26 cellular contexts compared by ENCODE assay signal in genomic region chr10:89363766-89364407, GRCh38. TPM values are rescaled to one million over a fixed set of nuclear protein-coding genes. Genes with fewer than 3 reads are reported as not detected.
DNase-seq lines count a peak whose midpoint lies in the region; ATAC-seq, FAIRE-seq and TF ChIP-seq lines count a peak whose summit lies in the region.
"Had no signal": no experiment of that assay in that cellular context is flagged by ENCODE, and none has a peak within 500 bp of the region (broad histone marks: within the 10 kb centered on the region; RNA-seq: fewer than 3 reads in every experiment).

No MANE protein-coding gene starts in this region.

- no peak overlapping the region for H3K27ac Mint-ChIP-seq in T-cell
- H3K27ac Mint-ChIP-seq: dendritic cell treated with granulocyte-macrophage colony-stimulating factor and Interleukin-4, amounts not matched to agents 40 ng/mL and 50 ng/mL, for 4 days; H9; nephron progenitor cell had no signal

- H4K20me1 ChIP-seq in GM12878 (ENCODE audit: control insufficient read depth, insufficient read depth): no peaks in the 10 kb centered on the region

- peak overlapping the region; percentile 59 for H3K27ac ChIP-seq in GM12878 (ENCODE audit: control insufficient read depth, insufficient read depth)
- H3K27ac ChIP-seq: heart right ventricle, HL-60, left lung had no signal

- intact Hi-C loops in GM12878 (cut with micrococcal nuclease; ENCODE audit: unreplicated experiment) (no loop called here), lower leg skin (cut with DNase I; ENCODE audit: low total_unique reads) (no loop called here)

- H3K27me3 ChIP-seq in GM12878 (replicated peaks in 1 of 2; ENCODE audit: control insufficient read depth in 2 of 2, insufficient read depth in 2 of 2, low read length in 1 of 2): no peaks in the 10 kb centered on the region
- H3K27me3 ChIP-seq: heart right ventricle, left lung had no signal

- RAD21 ChIA-PET in GM12878 (lab: Charles Lee; ENCODE audit: unreplicated experiment): interaction anchor here (0.9 to 2.6 kb wide), 7 partner anchors 9 to 62 kb away, joined by 3 to 16 read pairs (median 3); partner anchors contain the start of genes IFIT2 and IFIT5

- SMC1A ChIA-PET in GM12878 (lab: Charles Lee; ENCODE audit: uncharacterized antibody, unreplicated experiment): interaction anchor here (0.5 to 6.8 kb wide), 13 partner anchors 8 to 262 kb away, joined by 3 to 40 read pairs (median 3); partner anchors contain the start of genes IFIT1 and IFIT2

- FAIRE-seq in GM12891 (lab: Jason Lieb, UNC) (peak; percentile 76), GM12878 (lab: Jason Lieb, UNC) (no peak), GM12892 (lab: Jason Lieb, UNC) (no peak)
- FAIRE-seq: bronchial epithelial cell had no signal

- H3K9me3 ChIP-seq in GM12878 (replicated peaks; ENCODE audit: control insufficient read depth, insufficient read depth, low read length): no peaks in the 10 kb centered on the region
- H3K9me3 ChIP-seq: heart right ventricle, left lung had no signal

- peak overlapping the region; percentile 62 for H3K4me2 ChIP-seq in GM12878 (ENCODE audit: control insufficient read depth, insufficient read depth)

- H3K4me1 Mint-ChIP-seq in T-cell: peaks cover 20 to 32% (median 21%) of the 10 kb centered on the region in 3 donors

- peak overlapping the region; percentile 38; the same call in 1 of the 2 replicates for H2AFZ ChIP-seq in GM12878 (ENCODE audit: control insufficient read depth, low read depth, low read length)

- H3K4me1 ChIP-seq in GM12878 (ENCODE audit: control insufficient read depth, insufficient read depth, low read length): peaks cover 25% of the 10 kb centered on the region

- DNase-seq in GM12891 (ENCODE audit: insufficient read length, low spot score) (no peak), GM12878 (ENCODE audit: low read depth, low spot score) (peak; percentile 39), GM12892 (ENCODE audit: insufficient read length) (no peak), lower leg skin (ENCODE audit: low spot score in 2 of 2) (no peak), T-cell (no peak)
- DNase-seq: activated CD4-positive, alpha-beta T cell treated with anti-CD3 and anti-CD28 coated beads, Interleukin-2, amount 50 U/mL, for 1 hour; activated CD8-positive, alpha-beta memory T cell treated with anti-CD3 and anti-CD28 coated beads, Interleukin-2, amount 50 U/mL, for 48 hours; activated gamma-delta T cell; amniotic stem cell; H9; heart right ventricle; IMR-90; left lung; NCI-H1417 treated with DMSO at 0.1 percent for 48 hours; NCI-H69; nephron progenitor cell; SIG-M5; T-helper 1 cell had no signal

- ATAC-seq in GM19468 (IDR thresholded peaks at IDR 0.05; ENCODE audit: extremely low read depth, unreplicated experiment): peak; percentile 41
- peak; percentile 23 for ATAC-seq in HG03108 (IDR thresholded peaks at IDR 0.05; ENCODE audit: unreplicated experiment)
- ATAC-seq in GM12878: peak; percentile 45
- ATAC-seq in T-cell (replicated peaks in 1 of 4): no peak
- no peak for ATAC-seq in GM21515 (IDR thresholded peaks at IDR 0.05; ENCODE audit: unreplicated experiment)
- ATAC-seq: heart right ventricle, left lung had no signal

- TF ChIP-seq POLR2A in GM12891 (IDR thresholded peaks at IDR 0.05; ENCODE audit: low read depth, low read length) (no peak), GM12878 (IDR thresholded peaks at IDR 0.05; ENCODE audit: low read depth, low read length) (no peak), GM12892 (IDR thresholded peaks at IDR 0.05; ENCODE audit: low read depth, low read length) (no peak), lower leg skin (IDR thresholded peaks at IDR 0.05) (no peak)

- no peak overlapping the region for H3K4me3 Mint-ChIP-seq in T-cell
- H3K4me3 Mint-ChIP-seq: dendritic cell treated with granulocyte-macrophage colony-stimulating factor and Interleukin-4, amounts not matched to agents 40 ng/mL and 50 ng/mL, for 4 days; H9; nephron progenitor cell had no signal

- H3K9me3 Mint-ChIP-seq in T-cell: no peaks in the 10 kb centered on the region
- H3K9me3 Mint-ChIP-seq: dendritic cell treated with granulocyte-macrophage colony-stimulating factor and Interleukin-4, amounts not matched to agents 40 ng/mL and 50 ng/mL, for 4 days had no signal

- in situ Hi-C loops in GM12878 (cut with MboI): no loop called here

- no peak for TF ChIP-seq EP300 in GM12878 (IDR thresholded peaks at IDR 0.05; ENCODE audit: borderline replicate concordance in 1 of 2, control insufficient read depth in 1 of 2, low read depth in 2 of 2, low read length in 2 of 2)

- 96% methylated on average over 6 of the region's 6 CpGs for WGBS in GM12878 (ENCODE audit: insufficient coverage, insufficient replicate concordance, low lambda C conversion rate, missing lambda C conversion rate)
- WGBS in lower leg skin, 2 donors: 58 to 72% methylated on average over 6 of the region's 6 CpGs

- TF ChIP-seq RAD21 in GM12878 (IDR thresholded peaks at IDR 0.05; ENCODE audit: insufficient read depth, low read depth, low read length): no peak

- H3K4me3 ChIP-seq in GM12878 (no peak overlapping the region), lower leg skin (ENCODE audit: low read depth, poor library complexity, severe bottlenecking) (no peak overlapping the region)
- H3K4me3 ChIP-seq: heart right ventricle, left lung had no signal

- no peak overlapping the region for H3K9ac ChIP-seq in GM12878 (ENCODE audit: control insufficient read depth, insufficient read depth, low read length)

- no peaks in the 10 kb centered on the region for H3K79me2 ChIP-seq in GM12878 (ENCODE audit: control insufficient read depth, insufficient read depth, low read length)

- no peak for TF ChIP-seq CTCF in GM12878 (IDR thresholded peaks at IDR 0.05 in 2 of 3, conservative IDR thresholded peaks at IDR 0.05 in 1 of 3; ENCODE audit: control insufficient read depth in 2 of 3, extremely low read depth in 1 of 3, insufficient read depth in 1 of 3, low read depth in 3 of 3, low read length in 3 of 3)
- no peak for TF ChIP-seq CTCF in lower leg skin (IDR thresholded peaks at IDR 0.05)

- H3K36me3 ChIP-seq in GM12878 (ENCODE audit: control insufficient read depth in 2 of 2, insufficient read depth in 2 of 2, low read length in 1 of 2): no peaks in the 10 kb centered on the region
- H3K36me3 ChIP-seq: heart right ventricle, left lung had no signal

- CTCF ChIA-PET in GM12878 (lab: Yijun Ruan, JAX) (interaction anchor here (0.9 to 2.8 kb wide), 11 partner anchors 9 to 145 kb away, joined by 3 to 9 read pairs (median 5); partner anchors contain the start of genes IFIT1, IFIT2 and LIPA), T-cell (lab: Charles Lee) (no interaction called here)

- peaks cover 0 to 3% of the 10 kb centered on the region in 2 donors for H3K27me3 Mint-ChIP-seq in T-cell

- POLR2A ChIA-PET in GM12878 (lab: Charles Lee): interaction anchor here (0.6 to 1.2 kb wide), 5 partner anchors 8 to 239 kb away, joined by 3 to 6 read pairs (median 4); no protein-coding TSS in a partner anchor
- POLR2A ChIA-PET in T-cell (lab: Charles Lee): interaction anchor here (0.6 to 1.3 kb wide), 3 partner anchors 50 to 118 kb away, joined by 3 to 8 read pairs (median 8); partner anchors contain the start of gene IFIT5 (in 1 of the 2)

- BruUV-seq in GM12878 (replicated peaks; lab: Mats Ljungman, UMichigan): no TSS peak

- no peaks in the 10 kb centered on the region for H3K36me3 Mint-ChIP-seq in T-cell
- H3K36me3 Mint-ChIP-seq: CD14-positive monocyte had no signal

RNA-seq across cellular contexts. Expression of gene IFIT1B, which starts 14.0 kb away (rescaled TPM):
- polyA plus RNA-seq in GM12891 (2012; ENCODE audit: low read depth, missing spikeins): not detected
- total RNA-seq in GM12878 (2013; cell fraction: nucleolus; rRNA removed): not detected in 2 replicates
- total RNA-seq in GM12878 (2014; rRNA removed) (not detected in 2 replicates), GM12878 (2014; rRNA removed; fragmentation: Illumina TruSeq; extraction: Trizol) (not detected in 2 replicates), GM12878 (2021) (not detected in 2 replicates), lower leg skin (not detected), T-cell (not detected)
- not detected for polyA plus RNA-seq in GM12878 (2011; ENCODE audit: low read depth)
- polyA plus RNA-seq in GM12878 (2011; rRNA removed) (not detected in 2 replicates), GM12878 (2014; fragmentation: Illumina TruSeq; extraction: Trizol) (0.17 TPM in 1 of 2 replicates, not detected in the other), GM12878 (2014; fragmentation: Nextera tagmentation; extraction: Ambion mirVana) (under 1 TPM in 1 of 2 experiments, not detected in 1; 0.04 TPM), GM12878 (2014; rRNA removed) (not detected in 2 replicates), GM12878 (2016; fragmentation: Nextera tagmentation; extraction: Ambion mirVana) (not detected)
- not detected in 2 replicates for polyA plus RNA-seq in GM12878 (2011; cell fraction: cytosol; rRNA removed)
- polyA plus RNA-seq in GM12878 (2011; cell fraction: nucleus; rRNA removed): not detected in 2 replicates
- polyA plus RNA-seq in GM12878 (2012): not detected in 2 replicates
- polyA minus RNA-seq in GM12878 (2011; rRNA and poly(A)+ RNA removed): 0.15 TPM in 1 of 2 replicates, not detected in the other
- polyA minus RNA-seq in GM12878 (2011; cell fraction: cytosol; rRNA and poly(A)+ RNA removed): not detected in 2 replicates
- not detected in 2 replicates for polyA minus RNA-seq in GM12878 (2011; cell fraction: nucleus; rRNA and poly(A)+ RNA removed)
- polyA plus RNA-seq in GM12892 (2012; ENCODE audit: missing spikeins): not detected
- total RNA-seq: bronchial epithelial cell, H9, IMR-90, left lung, MCF 10A had no signal
- polyA plus RNA-seq: CD14-positive monocyte, heart right ventricle, IMR-90 had no signal

RNA-seq across cellular contexts. Expression of gene IFIT1, which starts 28.5 kb away (rescaled TPM):
- polyA plus RNA-seq in GM12891 (2012; ENCODE audit: low read depth, missing spikeins): 15.8 TPM
- 2.5 and 3.2 TPM in 2 replicates for total RNA-seq in GM12878 (2013; cell fraction: nucleolus; rRNA removed)
- total RNA-seq in GM12878 (2014; rRNA removed) (19.7 and 29.8 TPM in 2 replicates), GM12878 (2014; rRNA removed; fragmentation: Illumina TruSeq; extraction: Trizol) (32.0 and 39.2 TPM in 2 replicates), GM12878 (2021) (18.8 and 22.5 TPM in 2 replicates), lower leg skin (1 to 10 TPM in 3 of 4 donors, under 1 TPM in 1; 0.72 to 6.2 (median 4.7) TPM), T-cell (1 to 10 TPM; 1.7 to 5.5 (median 3.0) TPM)
- 18.2 TPM for polyA plus RNA-seq in GM12878 (2011; ENCODE audit: low read depth)
- polyA plus RNA-seq in GM12878 (2011; rRNA removed) (23.4 and 36.6 TPM in 2 replicates), GM12878 (2014; fragmentation: Illumina TruSeq; extraction: Trizol) (31.5 and 44.4 TPM in 2 replicates), GM12878 (2014; fragmentation: Nextera tagmentation; extraction: Ambion mirVana) (10 to 100 TPM; 28.9 to 37.2 TPM), GM12878 (2014; rRNA removed) (17.5 and 21.3 TPM in 2 replicates), GM12878 (2016; fragmentation: Nextera tagmentation; extraction: Ambion mirVana) (10 to 100 TPM; 13.9 to 16.1 TPM)
- 6.9 and 8.8 TPM in 2 replicates for polyA plus RNA-seq in GM12878 (2011; cell fraction: cytosol; rRNA removed)
- 9.0 and 10.0 TPM in 2 replicates for polyA plus RNA-seq in GM12878 (2011; cell fraction: nucleus; rRNA removed)
- polyA plus RNA-seq in GM12878 (2012): 16.1 and 18.3 TPM in 2 replicates
- 6.9 and 8.9 TPM in 2 replicates for polyA minus RNA-seq in GM12878 (2011; rRNA and poly(A)+ RNA removed)
- polyA minus RNA-seq in GM12878 (2011; cell fraction: cytosol; rRNA and poly(A)+ RNA removed): 3.3 and 4.0 TPM in 2 replicates
- 2.1 and 3.2 TPM in 2 replicates for polyA minus RNA-seq in GM12878 (2011; cell fraction: nucleus; rRNA and poly(A)+ RNA removed)
- polyA plus RNA-seq in GM12892 (2012; ENCODE audit: missing spikeins): 15.0 TPM

RNA-seq across cellular contexts. Expression of gene IFIT3, which starts 36.1 kb away (rescaled TPM):
- 42.4 TPM for polyA plus RNA-seq in GM12891 (2012; ENCODE audit: low read depth, missing spikeins)
- 40.3 and 42.2 TPM in 2 replicates for total RNA-seq in GM12878 (2013; cell fraction: nucleolus; rRNA removed)
- total RNA-seq in GM12878 (2014; rRNA removed) (39.1 and 55.0 TPM in 2 replicates), GM12878 (2014; rRNA removed; fragmentation: Illumina TruSeq; extraction: Trizol) (67.3 and 79.1 TPM in 2 replicates), GM12878 (2021) (38.9 and 44.4 TPM in 2 replicates), lower leg skin (1 to 10 TPM; 1.1 to 8.2 (median 3.7) TPM), T-cell (1 to 10 TPM; 2.3 to 4.4 (median 3.9) TPM)
- 48.9 TPM for polyA plus RNA-seq in GM12878 (2011; ENCODE audit: low read depth)
- polyA plus RNA-seq in GM12878 (2011; rRNA removed) (30.8 and 39.2 TPM in 2 replicates), GM12878 (2014; fragmentation: Illumina TruSeq; extraction: Trizol) (70.2 and 91.4 TPM in 2 replicates), GM12878 (2014; fragmentation: Nextera tagmentation; extraction: Ambion mirVana) (10 to 100 TPM; 27.0 to 50.4 TPM), GM12878 (2014; rRNA removed) (35.8 and 52.1 TPM in 2 replicates), GM12878 (2016; fragmentation: Nextera tagmentation; extraction: Ambion mirVana) (10 to 100 TPM; 51.7 to 53.0 TPM)
- 14.8 and 16.3 TPM in 2 replicates for polyA plus RNA-seq in GM12878 (2011; cell fraction: cytosol; rRNA removed)
- 5.0 and 7.4 TPM in 2 replicates for polyA plus RNA-seq in GM12878 (2011; cell fraction: nucleus; rRNA removed)
- 50.2 and 51.6 TPM in 2 replicates for polyA plus RNA-seq in GM12878 (2012)
- polyA minus RNA-seq in GM12878 (2011; rRNA and poly(A)+ RNA removed): 11.8 and 18.6 TPM in 2 replicates
- 8.5 and 9.2 TPM in 2 replicates for polyA minus RNA-seq in GM12878 (2011; cell fraction: cytosol; rRNA and poly(A)+ RNA removed)
- polyA minus RNA-seq in GM12878 (2011; cell fraction: nucleus; rRNA and poly(A)+ RNA removed): 4.0 and 6.0 TPM in 2 replicates
- polyA plus RNA-seq in GM12892 (2012; ENCODE audit: missing spikeins): 54.9 TPM

RNA-seq across cellular contexts. Expression of gene IFIT5, which starts 50.5 kb away (rescaled TPM):
- polyA plus RNA-seq in GM12891 (2012; ENCODE audit: low read depth, missing spikeins): 4.2 TPM
- total RNA-seq in GM12878 (2013; cell fraction: nucleolus; rRNA removed): 21.6 and 21.7 TPM in 2 replicates
- total RNA-seq in GM12878 (2014; rRNA removed) (12.1 and 16.4 TPM in 2 replicates), GM12878 (2014; rRNA removed; fragmentation: Illumina TruSeq; extraction: Trizol) (15.4 and 17.2 TPM in 2 replicates), GM12878 (2021) (11.0 and 12.5 TPM in 2 replicates), lower leg skin (10 to 100 TPM in 1 of 4 donors, 1 to 10 TPM in 3; 6.1 to 10.3 (median 7.3) TPM), T-cell (10 to 100 TPM; 12.6 to 20.3 (median 18.5) TPM)
- 3.0 TPM for polyA plus RNA-seq in GM12878 (2011; ENCODE audit: low read depth)
- polyA plus RNA-seq in GM12878 (2011; rRNA removed) (17.0 and 27.6 TPM in 2 replicates), GM12878 (2014; fragmentation: Illumina TruSeq; extraction: Trizol) (11.4 and 14.7 TPM in 2 replicates), GM12878 (2014; fragmentation: Nextera tagmentation; extraction: Ambion mirVana) (1 to 10 TPM; 5.9 to 8.3 TPM), GM12878 (2014; rRNA removed) (6.6 and 8.6 TPM in 2 replicates), GM12878 (2016; fragmentation: Nextera tagmentation; extraction: Ambion mirVana) (1 to 10 TPM; 8.6 to 9.9 TPM)
- 6.0 and 6.9 TPM in 2 replicates for polyA plus RNA-seq in GM12878 (2011; cell fraction: cytosol; rRNA removed)
- polyA plus RNA-seq in GM12878 (2011; cell fraction: nucleus; rRNA removed): 6.8 and 8.1 TPM in 2 replicates
- polyA plus RNA-seq in GM12878 (2012): 5.0 and 7.4 TPM in 2 replicates
- 13.3 and 18.4 TPM in 2 replicates for polyA minus RNA-seq in GM12878 (2011; rRNA and poly(A)+ RNA removed)
- 7.8 and 9.4 TPM in 2 replicates for polyA minus RNA-seq in GM12878 (2011; cell fraction: cytosol; rRNA and poly(A)+ RNA removed)
- 14.4 and 16.4 TPM in 2 replicates for polyA minus RNA-seq in GM12878 (2011; cell fraction: nucleus; rRNA and poly(A)+ RNA removed)
- polyA plus RNA-seq in GM12892 (2012; ENCODE audit: missing spikeins): 8.7 TPM

Comparison
In these comparisons a context has a peak if more than half of its experiments do, and no peak if none do; other contexts are left out.
1. ATAC-seq: peak in GM19468 (single experiment), HG03108 (single experiment) and GM12878 (single experiment); none in T-cell (0 of 4) and GM21515 (single experiment).
2. RNA of gene IFIT3, which starts 36.1 kb away (total RNA-seq): 38.9 to 79.1 TPM in GM12878; 1.1 to 8.2 TPM in lower leg skin and 2.3 to 4.4 TPM in T-cell; every median in the first group is over 4 times any median in the second.